In the genomic region with DNA sequence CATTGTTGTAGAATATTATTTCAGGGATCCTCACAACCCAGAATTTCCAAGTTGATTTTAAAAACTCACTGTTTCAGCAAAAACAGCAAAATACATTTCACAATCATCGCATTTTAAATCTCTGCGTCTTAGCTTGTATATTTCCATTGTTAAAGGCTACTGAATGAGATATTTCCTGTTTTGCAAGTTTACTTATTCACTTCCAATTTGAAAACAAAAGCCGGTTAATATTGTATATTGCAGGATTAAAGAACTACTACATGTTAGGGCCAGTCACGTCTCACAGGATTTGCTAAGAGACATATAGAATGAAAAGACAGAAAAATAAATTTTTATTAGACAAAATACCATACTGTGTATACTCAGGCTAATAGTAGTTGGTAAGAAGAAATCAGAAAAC, we compare ENCODE assay signal across 14 cellular contexts.
DNase-seq lines count a peak whose midpoint lies in the region; ATAC-seq and TF ChIP-seq lines count a peak whose summit lies in the region.
"Had no signal": no experiment of that assay in that cellular context is flagged by ENCODE, and none has a peak within 500 bp of the region (broad histone marks: within the 10 kb centered on the region; RNA-seq: fewer than 3 reads in every experiment).

No MANE protein-coding gene starts in this region.

- peak; percentile 30 for DNase-seq in NCI-H748 (lab: John Stamatoyannopoulos, UW; ENCODE audit: unreplicated experiment)
- no peak for DNase-seq in NCI-H748 treated with DMSO at 0.1 percent for 48 hours (lab: John Stamatoyannopoulos, UW)
- no peak for DNase-seq in RWPE2 (ENCODE audit: low spot score)
- DNase-seq in fibroblast of pulmonary artery (ENCODE audit: low read depth) = peak; percentile 14
- no peak for DNase-seq in activated naive CD4-positive, alpha-beta T cell (lab: John Stamatoyannopoulos, UW)
- no peak for DNase-seq in tibial nerve (ENCODE audit: low spot score in 2 of 2)
- no peak for DNase-seq in head of caudate nucleus
- DNase-seq: 8988T; AML-193; Caco-2; CD8-positive, alpha-beta memory T cell; HCEC 1CT; HFFc6 had no signal

- TF ChIP-seq CTCF in RWPE2 (IDR thresholded peaks at IDR 0.05; ENCODE audit: poor library complexity, severe bottlenecking) = no peak
- no peak for TF ChIP-seq CTCF in fibroblast of pulmonary artery (IDR thresholded peaks at IDR 0.05; ENCODE audit: low read length, missing control alignments)
- TF ChIP-seq CTCF in tibial nerve (IDR thresholded peaks at IDR 0.05) = no peak

- H3K4me3 ChIP-seq in RWPE2 (ENCODE audit: severe bottlenecking) (no peak overlapping the region), fibroblast of pulmonary artery (replicated peaks; ENCODE audit: low read depth, low read length) (no peak overlapping the region), tibial nerve (no peak overlapping the region)
- H3K4me3 ChIP-seq: BLaER1 had no signal

- H3K27me3 ChIP-seq in RWPE2 (ENCODE audit: insufficient read depth, poor library complexity, severe bottlenecking) (no peaks in the 10 kb centered on the region), tibial nerve (no peaks in the 10 kb centered on the region)
- H3K27me3 ChIP-seq: BLaER1 had no signal

- peak; percentile 42; the same call in 1 of the 3 replicates for ATAC-seq in RWPE2 (ENCODE audit: low read depth)

- intact Hi-C loops in head of caudate nucleus (cut with DNase I) = no loop called here

- TF ChIP-seq EP300 in tibial nerve (IDR thresholded peaks at IDR 0.05) = no peak

- 41 to 50% methylated on average over 4 of the region's 4 CpGs for WGBS in tibial nerve, 2 donors

- peaks cover 15% of the 10 kb centered on the region for H3K4me1 ChIP-seq in RWPE2 (ENCODE audit: insufficient read depth, poor library complexity, severe bottlenecking)
- no peaks in the 10 kb centered on the region for H3K4me1 ChIP-seq in tibial nerve
- H3K4me1 ChIP-seq: Caco-2 had no signal

- H3K9me3 ChIP-seq in RWPE2 (ENCODE audit: severe bottlenecking) (no peaks in the 10 kb centered on the region), tibial nerve (peaks cover 0 to 1% (median 0%) of the 10 kb centered on the region in 4 donors)
- H3K9me3 ChIP-seq: Caco-2 had no signal

- no peak for TF ChIP-seq POLR2A in tibial nerve (IDR thresholded peaks at IDR 0.05)

- H3K36me3 ChIP-seq in RWPE2 (ENCODE audit: low read depth) (no peaks in the 10 kb centered on the region), tibial nerve (no peaks in the 10 kb centered on the region)
- H3K36me3 ChIP-seq: BLaER1 had no signal

- H3K27ac ChIP-seq in RWPE2 (ENCODE audit: poor library complexity, severe bottlenecking) (no peak overlapping the region), tibial nerve (no peak overlapping the region)
- H3K27ac ChIP-seq: BLaER1 had no signal

Comparison
In these comparisons a context has a peak if more than half of its experiments do, and no peak if none do; other contexts are left out.
1. DNase-seq: peak in NCI-H748 (single experiment) and fibroblast of pulmonary artery (single experiment); none in NCI-H748 treated with DMSO at 0.1 percent for 48 hours (single experiment), RWPE2 (single experiment), activated naive CD4-positive, alpha-beta T cell (0 of 4), tibial nerve (0 of 2) and head of caudate nucleus (0 of 42).